ENCODE assay signal across 12 cellular contexts in genomic region chr15:73264881-73265280, GRCh38.
DNase-seq lines count a peak whose midpoint lies in the region; ATAC-seq and TF ChIP-seq lines count a peak whose summit lies in the region.
"Had no signal": no experiment of that assay in that cellular context is flagged by ENCODE, and none has a peak within 500 bp of the region (broad histone marks: within the 10 kb centered on the region; RNA-seq: fewer than 3 reads in every experiment).

No MANE protein-coding gene starts in this region.

- no peak for TF ChIP-seq CTCF in endothelial cell (IDR thresholded peaks at IDR 0.05; ENCODE audit: unreplicated experiment)

- peaks cover 10% of the 10 kb centered on the region for H3K36me3 Mint-ChIP-seq in endothelial cell (ENCODE audit: low read depth, unreplicated experiment)
- H3K36me3 Mint-ChIP-seq in stimulated activated naive B cell treated with anti-CD40 and anti-IgM and Interleukin-4, amounts not matched to agents 10 μg/mL and 1 μg/mL and 100 μg/mL, for 72 hours, result no peaks in the 10 kb centered on the region

- DNase-seq in DMS153 (lab: John Stamatoyannopoulos, UW) (peak; percentile 57), DMS153 treated with DMSO at 0.1 percent for 48 hours (lab: John Stamatoyannopoulos, UW; ENCODE audit: unreplicated experiment) (no peak), NCI-H1092 treated with DMSO at 0.1 percent for 48 hours (lab: John Stamatoyannopoulos, UW) (peak; percentile 72), NCI-H2196 treated with DMSO at 0.1 percent for 48 hours (lab: John Stamatoyannopoulos, UW; ENCODE audit: unreplicated experiment) (peak; percentile 32), endothelial cell (ENCODE audit: low spot score) (no peak), SKM-1 (lab: John Stamatoyannopoulos, UW; ENCODE audit: unreplicated experiment) (no peak)
- no peak for DNase-seq in activated CD4-positive, CD25-positive, alpha-beta regulatory T cell (lab: John Stamatoyannopoulos, UW)
- no peak for DNase-seq in stimulated activated naive B cell treated with anti-CD40 and anti-IgM and Interleukin-4, amounts not matched to agents 10 μg/mL and 1 μg/mL and 100 μg/mL, for 72 hours
- DNase-seq: GDM1, NCI-H187 had no signal

- peaks cover 14% of the 10 kb centered on the region for H3K4me1 Mint-ChIP-seq in endothelial cell (ENCODE audit: unreplicated experiment)
- H3K4me1 Mint-ChIP-seq in stimulated activated naive B cell treated with anti-CD40 and anti-IgM and Interleukin-4, amounts not matched to agents 10 μg/mL and 1 μg/mL and 100 μg/mL, for 72 hours, result no peaks in the 10 kb centered on the region

- ATAC-seq in stimulated activated naive B cell treated with anti-CD40 and anti-IgM and Interleukin-4, amounts not matched to agents 10 μg/mL and 1 μg/mL and 100 μg/mL, for 72 hours (replicated peaks), result no peak

- H3K4me3 Mint-ChIP-seq in endothelial cell (ENCODE audit: unreplicated experiment), result no peak overlapping the region
- H3K4me3 Mint-ChIP-seq in stimulated activated naive B cell treated with anti-CD40 and anti-IgM and Interleukin-4, amounts not matched to agents 10 μg/mL and 1 μg/mL and 100 μg/mL, for 72 hours, result no peak overlapping the region
- H3K4me3 Mint-ChIP-seq: CD4-positive, alpha-beta memory T cell; T-cell had no signal

- no peaks in the 10 kb centered on the region for H3K9me3 Mint-ChIP-seq in endothelial cell (ENCODE audit: unreplicated experiment)
- H3K9me3 Mint-ChIP-seq in stimulated activated naive B cell treated with anti-CD40 and anti-IgM and Interleukin-4, amounts not matched to agents 10 μg/mL and 1 μg/mL and 100 μg/mL, for 72 hours, result no peaks in the 10 kb centered on the region
- H3K9me3 Mint-ChIP-seq: CD4-positive, alpha-beta memory T cell; T-cell had no signal

- peak overlapping the region; percentile 33 for H3K27ac Mint-ChIP-seq in endothelial cell (ENCODE audit: unreplicated experiment)
- no peak overlapping the region for H3K27ac Mint-ChIP-seq in stimulated activated naive B cell treated with anti-CD40 and anti-IgM and Interleukin-4, amounts not matched to agents 10 μg/mL and 1 μg/mL and 100 μg/mL, for 72 hours
- H3K27ac Mint-ChIP-seq: T-cell had no signal

- no peaks in the 10 kb centered on the region for H3K27me3 Mint-ChIP-seq in endothelial cell (ENCODE audit: unreplicated experiment)
- H3K27me3 Mint-ChIP-seq in stimulated activated naive B cell treated with anti-CD40 and anti-IgM and Interleukin-4, amounts not matched to agents 10 μg/mL and 1 μg/mL and 100 μg/mL, for 72 hours, result peaks cover 5 to 6% of the 10 kb centered on the region in 2 donors
- H3K27me3 Mint-ChIP-seq: CD4-positive, alpha-beta memory T cell had no signal

Comparison
In these comparisons a context has a peak if more than half of its experiments do, and no peak if none do; other contexts are left out.
1. DNase-seq: peak in DMS153 (single experiment), NCI-H1092 treated with DMSO at 0.1 percent for 48 hours (single experiment) and NCI-H2196 treated with DMSO at 0.1 percent for 48 hours (single experiment); none in DMS153 treated with DMSO at 0.1 percent for 48 hours (single experiment), endothelial cell (single experiment), activated CD4-positive, CD25-positive, alpha-beta regulatory T cell (0 of 4), stimulated activated naive B cell treated with anti-CD40 and anti-IgM and Interleukin-4, amounts not matched to agents 10 μg/mL and 1 μg/mL and 100 μg/mL, for 72 hours (single experiment) and SKM-1 (single experiment).